In the genomic region with DNA sequence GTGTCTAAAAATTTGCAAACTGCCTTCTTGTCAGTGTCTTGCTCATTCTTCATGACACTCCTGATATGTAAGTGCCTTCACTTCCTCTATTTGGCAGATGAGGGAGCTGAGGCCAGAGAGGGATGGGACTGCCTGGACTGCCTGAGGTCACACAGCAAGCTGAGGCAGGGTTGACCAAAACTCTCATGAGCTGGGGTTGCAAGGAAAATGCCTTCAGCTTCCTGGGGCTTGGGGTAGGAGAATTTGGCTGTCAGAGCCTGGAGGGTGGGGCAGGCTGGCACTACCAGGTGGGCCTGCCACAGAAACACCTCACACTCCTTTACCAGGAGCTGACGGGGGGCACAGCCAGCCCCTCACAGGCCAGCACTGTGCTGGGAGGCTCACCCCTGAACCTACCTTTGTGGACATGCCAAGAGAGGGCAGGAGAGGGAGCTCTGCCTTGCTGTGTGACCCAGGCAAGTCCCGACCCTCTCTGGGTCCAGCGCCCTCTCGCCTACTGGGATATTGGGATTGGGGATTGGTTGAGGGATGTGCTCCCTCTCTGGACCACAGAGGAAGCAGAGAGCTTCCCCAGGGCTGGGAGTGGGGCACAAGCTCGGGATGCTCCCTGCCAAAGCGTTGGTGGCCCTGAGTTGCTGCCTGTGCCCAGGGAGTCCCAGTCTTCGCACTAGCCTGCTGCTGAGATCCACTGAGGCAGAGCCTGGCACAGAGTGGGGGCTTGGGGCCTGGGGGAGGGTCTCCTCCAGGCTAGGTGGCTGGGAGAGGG, we compare ENCODE assay signal across 13 cellular contexts. TPM values are rescaled to one million over a fixed set of nuclear protein-coding genes. Genes with fewer than 3 reads are reported as not detected.
DNase-seq lines count a peak whose midpoint lies in the region; ATAC-seq, FAIRE-seq and TF ChIP-seq lines count a peak whose summit lies in the region.
"Had no signal": no experiment of that assay in that cellular context is flagged by ENCODE, and none has a peak within 500 bp of the region (broad histone marks: within the 10 kb centered on the region; RNA-seq: fewer than 3 reads in every experiment).

No MANE protein-coding gene starts in this region.

- peak; percentile 17 for DNase-seq in activated T-cell treated with anti-CD3 and anti-CD28 coated beads, Interleukin-2, amount 50 U/mL, for 24 hours
- DNase-seq in activated T-cell treated with anti-CD3 and anti-CD28 coated beads, Interleukin-2, amount 50 U/mL, for 72 hours: no peak
- DNase-seq in NB4 (ENCODE audit: low read depth): peak; percentile 73
- no peak for DNase-seq in H1 (ENCODE audit: low read depth in 1 of 2, low spot score in 2 of 2)
- DNase-seq in stimulated activated naive B cell treated with anti-CD40 and anti-IgM and Interleukin-4, amounts not matched to agents 10 μg/mL and 1 μg/mL and 100 μg/mL, for 72 hours: no peak
- no peak for DNase-seq in GM19239 (ENCODE audit: insufficient read length, low spot score)
- no peak for DNase-seq in mucosa of gallbladder (ENCODE audit: low spot score)
- DNase-seq: brain microvascular endothelial cell, NCI-H1092, NCI-H82, T1000 had no signal

- TF ChIP-seq POLR2A in NB4 (IDR thresholded peaks at IDR 0.05; ENCODE audit: extremely low read depth, insufficient read length) (no peak), H1 (IDR thresholded peaks at IDR 0.05; ENCODE audit: control extremely low read depth in 1 of 2, low read depth in 2 of 2, low read length in 2 of 2) (no peak)

- H3K4me3 ChIP-seq in NB4 (ENCODE audit: low read depth, low read length) (no peak overlapping the region), H1 (ENCODE audit: extremely low read depth in 1 of 4, insufficient read depth in 2 of 4, low read depth in 3 of 4, low read length in 4 of 4) (no peak overlapping the region)

- peaks cover 0 to 15% (median 9%) of the 10 kb centered on the region in 4 experiments; a peak in 5 of 7 replicates for H3K4me1 ChIP-seq in H1 (replicated peaks in 1 of 4; ENCODE audit: control insufficient read depth in 3 of 4, insufficient read depth in 4 of 4, low read length in 3 of 4)

- no peak overlapping the region; a peak in 1 of 7 replicates for H3K9ac ChIP-seq in H1 (replicated peaks in 1 of 4; ENCODE audit: extremely low read depth in 1 of 4, low read depth in 3 of 4, low read length in 3 of 4)

- no peak overlapping the region for H4K5ac ChIP-seq in H1 (ENCODE audit: insufficient read length, low read depth, low read length)

- TF ChIP-seq EP300 in H1 (IDR thresholded peaks at IDR 0.05; ENCODE audit: borderline replicate concordance in 1 of 2, low read depth in 2 of 2, low read length in 2 of 2): no peak

- H3K36me3 Mint-ChIP-seq in activated T-cell treated with anti-CD3 and anti-CD28 coated beads, Interleukin-2, amount 50 U/mL, for 24 hours (ENCODE audit: low read depth): no peaks in the 10 kb centered on the region
- no peaks in the 10 kb centered on the region for H3K36me3 Mint-ChIP-seq in activated T-cell treated with anti-CD3 and anti-CD28 coated beads, Interleukin-2, amount 50 U/mL, for 72 hours (ENCODE audit: insufficient read depth in 2 of 2)
- H3K36me3 Mint-ChIP-seq in stimulated activated naive B cell treated with anti-CD40 and anti-IgM and Interleukin-4, amounts not matched to agents 10 μg/mL and 1 μg/mL and 100 μg/mL, for 72 hours: no peaks in the 10 kb centered on the region

- peaks cover 0 to 5% (median 2%) of the 10 kb centered on the region in 4 experiments; a peak in 4 of 7 replicates for H3K27me3 ChIP-seq in H1 (replicated peaks in 1 of 4; ENCODE audit: control insufficient read depth in 3 of 4, extremely low read depth in 1 of 4, insufficient read depth in 3 of 4, low read length in 3 of 4)

- no peaks in the 10 kb centered on the region for H3K9me3 ChIP-seq in H1 (ENCODE audit: insufficient read depth in 2 of 2, low read depth in 1 of 2, low read length in 1 of 2)

- peak overlapping the region; percentile 49 for H4K91ac ChIP-seq in H1 (replicated peaks; ENCODE audit: insufficient read length, low read length)

- no peaks in the 10 kb centered on the region for H3K4me1 Mint-ChIP-seq in activated T-cell treated with anti-CD3 and anti-CD28 coated beads, Interleukin-2, amount 50 U/mL, for 24 hours (ENCODE audit: low read depth)
- H3K4me1 Mint-ChIP-seq in activated T-cell treated with anti-CD3 and anti-CD28 coated beads, Interleukin-2, amount 50 U/mL, for 72 hours (ENCODE audit: low read depth): no peaks in the 10 kb centered on the region
- peaks cover 24 to 32% of the 10 kb centered on the region in 2 donors for H3K4me1 Mint-ChIP-seq in stimulated activated naive B cell treated with anti-CD40 and anti-IgM and Interleukin-4, amounts not matched to agents 10 μg/mL and 1 μg/mL and 100 μg/mL, for 72 hours

- no peak; a peak in 1 of 4 replicates for TF ChIP-seq RAD21 in H1 (IDR thresholded peaks at IDR 0.05 in 1 of 2, conservative IDR thresholded peaks at IDR 0.05 in 1 of 2; ENCODE audit: low read depth in 2 of 2, low read length in 2 of 2)

- H4K20me1 ChIP-seq in H1 (replicated peaks in 1 of 2; ENCODE audit: control insufficient read depth in 1 of 2, insufficient read depth in 2 of 2, low read length in 2 of 2): peaks cover 0 to 1% of the 10 kb centered on the region in 2 experiments

- H3K23ac ChIP-seq in H1 (ENCODE audit: insufficient read length): no peak overlapping the region

- 0 out of 2 replicates have a peak overlapping the region, but pooled peaks have one; percentile 74 for H2BK15ac ChIP-seq in H1 (ENCODE audit: low read length)

- H3K4me2 ChIP-seq in H1 (ENCODE audit: insufficient read depth in 1 of 2, low read depth in 2 of 2, low read length in 2 of 2): peak overlapping the region in 1 of 2 experiments; percentile 16; a peak in 1 of 4 replicates

- H3K9me3 Mint-ChIP-seq in activated T-cell treated with anti-CD3 and anti-CD28 coated beads, Interleukin-2, amount 50 U/mL, for 24 hours: no peaks in the 10 kb centered on the region
- no peaks in the 10 kb centered on the region for H3K9me3 Mint-ChIP-seq in activated T-cell treated with anti-CD3 and anti-CD28 coated beads, Interleukin-2, amount 50 U/mL, for 72 hours
- H3K9me3 Mint-ChIP-seq in stimulated activated naive B cell treated with anti-CD40 and anti-IgM and Interleukin-4, amounts not matched to agents 10 μg/mL and 1 μg/mL and 100 μg/mL, for 72 hours: no peaks in the 10 kb centered on the region

- peak overlapping the region; percentile 75; the same call in 1 of the 2 replicates for H3K18ac ChIP-seq in H1 (ENCODE audit: extremely low read depth, low read length)

- H3K27ac ChIP-seq in H1 (ENCODE audit: low read depth, low read length): no peak overlapping the region
- H3K27ac ChIP-seq: brain microvascular endothelial cell had no signal

- H3K27me3 Mint-ChIP-seq in activated T-cell treated with anti-CD3 and anti-CD28 coated beads, Interleukin-2, amount 50 U/mL, for 24 hours: peaks cover under 1% of the 10 kb centered on the region
- peaks cover 7% of the 10 kb centered on the region for H3K27me3 Mint-ChIP-seq in activated T-cell treated with anti-CD3 and anti-CD28 coated beads, Interleukin-2, amount 50 U/mL, for 72 hours (ENCODE audit: low read depth)
- peaks cover 22 to 29% of the 10 kb centered on the region in 2 donors for H3K27me3 Mint-ChIP-seq in stimulated activated naive B cell treated with anti-CD40 and anti-IgM and Interleukin-4, amounts not matched to agents 10 μg/mL and 1 μg/mL and 100 μg/mL, for 72 hours

- no peak overlapping the region for H2AFZ ChIP-seq in H1 (ENCODE audit: low read length)

- no peak overlapping the region for H3K27ac Mint-ChIP-seq in activated T-cell treated with anti-CD3 and anti-CD28 coated beads, Interleukin-2, amount 50 U/mL, for 24 hours
- no peak overlapping the region for H3K27ac Mint-ChIP-seq in activated T-cell treated with anti-CD3 and anti-CD28 coated beads, Interleukin-2, amount 50 U/mL, for 72 hours
- no peak overlapping the region for H3K27ac Mint-ChIP-seq in stimulated activated naive B cell treated with anti-CD40 and anti-IgM and Interleukin-4, amounts not matched to agents 10 μg/mL and 1 μg/mL and 100 μg/mL, for 72 hours

- H2AK5ac ChIP-seq in H1 (ENCODE audit: low read depth, low read length): no peak overlapping the region

- H4K8ac ChIP-seq in H1 (ENCODE audit: extremely low read depth, insufficient read depth, low read length): no peak overlapping the region

- H3K14ac ChIP-seq in H1 (ENCODE audit: insufficient read length): no peak overlapping the region

- no peak overlapping the region for H3K4me3 Mint-ChIP-seq in activated T-cell treated with anti-CD3 and anti-CD28 coated beads, Interleukin-2, amount 50 U/mL, for 24 hours
- no peak overlapping the region for H3K4me3 Mint-ChIP-seq in activated T-cell treated with anti-CD3 and anti-CD28 coated beads, Interleukin-2, amount 50 U/mL, for 72 hours
- H3K4me3 Mint-ChIP-seq in stimulated activated naive B cell treated with anti-CD40 and anti-IgM and Interleukin-4, amounts not matched to agents 10 μg/mL and 1 μg/mL and 100 μg/mL, for 72 hours: no peak overlapping the region

- TF ChIP-seq CTCF in NB4 (IDR thresholded peaks at IDR 0.05; ENCODE audit: low read depth, low read length) (no peak), H1 (IDR thresholded peaks at IDR 0.05; ENCODE audit: control extremely low read depth in 1 of 3, insufficient read depth in 1 of 3, low read depth in 1 of 3, low read length in 3 of 3) (peak in 2 of 3 experiments; percentile 1 to 10; a peak in 2 of 4 replicates)

- no peak for ATAC-seq in activated T-cell treated with anti-CD3 and anti-CD28 coated beads, Interleukin-2, amount 50 U/mL, for 72 hours (replicated peaks in 1 of 2)
- ATAC-seq in stimulated activated naive B cell treated with anti-CD40 and anti-IgM and Interleukin-4, amounts not matched to agents 10 μg/mL and 1 μg/mL and 100 μg/mL, for 72 hours (replicated peaks): peak; percentile 71 to 74
- no peak for ATAC-seq in GM21526 (IDR thresholded peaks at IDR 0.05; ENCODE audit: low FRiP score, unreplicated experiment)

- H3K23me2 ChIP-seq in H1 (ENCODE audit: low read depth, low read length): no peaks in the 10 kb centered on the region

- no peak overlapping the region for H3K56ac ChIP-seq in H1 (replicated peaks; ENCODE audit: insufficient read length, low read depth, low read length)

- WGBS in H1 (ENCODE audit: extremely low coverage in 1 of 2, insufficient coverage in 1 of 2, insufficient read length in 1 of 2, insufficient replicate concordance in 2 of 2, low coverage in 1 of 2, low lambda C conversion rate in 2 of 2, missing lambda C conversion rate in 1 of 2), 2 experiments: 84% methylated on average over 7 of the region's 7 CpGs; no CpG with 5 or more reads in 1 of the 2 experiments

- H3K79me2 ChIP-seq in H1 (ENCODE audit: control insufficient read depth in 1 of 2, insufficient read depth in 2 of 2, low read length in 2 of 2): no peaks in the 10 kb centered on the region

- CTCF ChIA-PET in H1 (lab: Charles Lee; ENCODE audit: partially characterized antibody): interaction anchor here (0.6 to 16.5 kb wide), 17 partner anchors 8 to 438 kb away, joined by 3 to 173 read pairs (median 3); no protein-coding TSS in a partner anchor

- H3K4ac ChIP-seq in H1 (replicated peaks; ENCODE audit: insufficient read length, low read depth, low read length): no peak overlapping the region

- FAIRE-seq in H1 (lab: Jason Lieb, UNC) (no peak), GM19239 (lab: Jason Lieb, UNC) (no peak)

- H3K79me1 ChIP-seq in H1 (ENCODE audit: low read depth, low read length): 0 out of 2 replicates have a peak, but pooled peaks cover 3% of the 10 kb centered on the region

- peak overlapping the region; percentile 53; the same call in 1 of the 2 replicates for H2BK12ac ChIP-seq in H1 (ENCODE audit: low read depth, low read length)

- no peak overlapping the region for H2BK120ac ChIP-seq in H1 (replicated peaks; ENCODE audit: low read depth, low read length)

- POLR2A ChIA-PET in H1 (lab: Charles Lee; ENCODE audit: partially characterized antibody): interaction anchor here (1.7 kb wide), 1 partner anchor 27 kb away, joined by 3 read pairs; no protein-coding TSS in a partner anchor

- no peak overlapping the region for H2BK20ac ChIP-seq in H1 (ENCODE audit: low read length)

- H3K36me3 ChIP-seq in H1 (ENCODE audit: control insufficient read depth in 2 of 4, insufficient read depth in 4 of 4, low read length in 3 of 4): no peaks in the 10 kb centered on the region
- H3K36me3 ChIP-seq: brain microvascular endothelial cell had no signal

- H2BK5ac ChIP-seq in H1 (ENCODE audit: low read depth, low read length): peak overlapping the region; percentile 48

RNA-seq across cellular contexts. Expression of a gene that starts 1.9 kb away (rescaled TPM):
- total RNA-seq in activated T-cell treated with anti-CD3 and anti-CD28 coated beads, Interleukin-2, amount 50 U/mL, for 72 hours: not detected
- not detected in 2 replicates for total RNA-seq in H1 (2021; fragmentation: NEBNext Ultra II Directional; extraction: Animal tissue kit (Norgen Biotek cat#: 25700))
- polyA plus RNA-seq in H1 (2011; rRNA removed): 0.15 and 0.20 TPM in 2 replicates
- 0.26 TPM for polyA plus RNA-seq in H1 (2011; cell fraction: cytosol; rRNA removed)
- polyA plus RNA-seq in H1 (2011; cell fraction: nucleus; rRNA removed): 0.13 TPM
- polyA plus RNA-seq in H1 (2012, experiment 1 of 2): 0.09 to 0.11 TPM in 2 of 4 replicates, not detected in the others
- polyA plus RNA-seq in H1 (2012, experiment 2 of 2): not detected
- polyA plus RNA-seq in H1 (2013, experiment 1 of 2): 0.18 TPM
- polyA plus RNA-seq in H1 (2013, experiment 2 of 2): 0.07 TPM
- 0.17 and 0.32 TPM in 2 replicates for polyA minus RNA-seq in H1 (2011; rRNA and poly(A)+ RNA removed)
- polyA minus RNA-seq in H1 (2011; cell fraction: cytosol; rRNA and poly(A)+ RNA removed): not detected
- polyA minus RNA-seq in H1 (2011; cell fraction: nucleus; rRNA and poly(A)+ RNA removed): not detected
- 2.9 TPM for total RNA-seq in mucosa of gallbladder
- polyA plus RNA-seq: neural cell had no signal

RNA-seq across cellular contexts. Expression of a gene that starts 37.8 kb away (rescaled TPM):
- total RNA-seq in activated T-cell treated with anti-CD3 and anti-CD28 coated beads, Interleukin-2, amount 50 U/mL, for 72 hours: under 1 TPM; 0.05 to 0.07 TPM
- total RNA-seq in H1 (2021; fragmentation: NEBNext Ultra II Directional; extraction: Animal tissue kit (Norgen Biotek cat#: 25700)): 12.9 and 14.6 TPM in 2 replicates
- polyA plus RNA-seq in H1 (2011; rRNA removed): 11.3 and 23.4 TPM in 2 replicates
- polyA plus RNA-seq in H1 (2011; cell fraction: cytosol; rRNA removed): 12.4 TPM
- polyA plus RNA-seq in H1 (2011; cell fraction: nucleus; rRNA removed): 65.2 TPM
- polyA plus RNA-seq in H1 (2012, experiment 1 of 2): 5.6 to 10.8 TPM (median 10.0 TPM) in 4 replicates
- 7.7 TPM for polyA plus RNA-seq in H1 (2012, experiment 2 of 2)
- 5.6 TPM for polyA plus RNA-seq in H1 (2013, experiment 1 of 2)
- polyA plus RNA-seq in H1 (2013, experiment 2 of 2): 5.2 TPM
- 15.5 and 17.0 TPM in 2 replicates for polyA minus RNA-seq in H1 (2011; rRNA and poly(A)+ RNA removed)
- polyA minus RNA-seq in H1 (2011; cell fraction: cytosol; rRNA and poly(A)+ RNA removed): 26.9 TPM
- polyA minus RNA-seq in H1 (2011; cell fraction: nucleus; rRNA and poly(A)+ RNA removed): 34.7 TPM
- 69.2 TPM for total RNA-seq in mucosa of gallbladder

RNA-seq across cellular contexts. Expression of a gene that starts 52.2 kb away (rescaled TPM):
- total RNA-seq in activated T-cell treated with anti-CD3 and anti-CD28 coated beads, Interleukin-2, amount 50 U/mL, for 72 hours: not detected
- 1.0 and 1.2 TPM in 2 replicates for total RNA-seq in H1 (2021; fragmentation: NEBNext Ultra II Directional; extraction: Animal tissue kit (Norgen Biotek cat#: 25700))
- 1.5 and 2.6 TPM in 2 replicates for polyA plus RNA-seq in H1 (2011; rRNA removed)
- 1.4 TPM for polyA plus RNA-seq in H1 (2011; cell fraction: cytosol; rRNA removed)
- 1.6 TPM for polyA plus RNA-seq in H1 (2011; cell fraction: nucleus; rRNA removed)
- 0.21 to 0.75 TPM (median 0.57 TPM) in 4 replicates for polyA plus RNA-seq in H1 (2012, experiment 1 of 2)
- polyA plus RNA-seq in H1 (2012, experiment 2 of 2): 0.63 TPM
- 0.93 TPM for polyA plus RNA-seq in H1 (2013, experiment 1 of 2)
- 0.85 TPM for polyA plus RNA-seq in H1 (2013, experiment 2 of 2)
- polyA minus RNA-seq in H1 (2011; rRNA and poly(A)+ RNA removed): 1.4 and 1.5 TPM in 2 replicates
- polyA minus RNA-seq in H1 (2011; cell fraction: cytosol; rRNA and poly(A)+ RNA removed): 0.66 TPM
- polyA minus RNA-seq in H1 (2011; cell fraction: nucleus; rRNA and poly(A)+ RNA removed): 2.7 TPM
- total RNA-seq in mucosa of gallbladder: 12.6 TPM
- polyA plus RNA-seq: neural cell had no signal

Comparison
In these comparisons a context has a peak if more than half of its experiments do, and no peak if none do; other contexts are left out.
1. DNase-seq: peak in activated T-cell treated with anti-CD3 and anti-CD28 coated beads, Interleukin-2, amount 50 U/mL, for 24 hours (single experiment) and NB4 (single experiment); none in activated T-cell treated with anti-CD3 and anti-CD28 coated beads, Interleukin-2, amount 50 U/mL, for 72 hours (0 of 2), H1 (0 of 2), stimulated activated naive B cell treated with anti-CD40 and anti-IgM and Interleukin-4, amounts not matched to agents 10 μg/mL and 1 μg/mL and 100 μg/mL, for 72 hours (single experiment), GM19239 (single experiment) and mucosa of gallbladder (single experiment).
2. ATAC-seq: peak in stimulated activated naive B cell treated with anti-CD40 and anti-IgM and Interleukin-4, amounts not matched to agents 10 μg/mL and 1 μg/mL and 100 μg/mL, for 72 hours (2 of 2); none in activated T-cell treated with anti-CD3 and anti-CD28 coated beads, Interleukin-2, amount 50 U/mL, for 72 hours (0 of 2) and GM21526 (single experiment).
3. RNA of a gene that starts 37.8 kb away (total RNA-seq): 69.2 TPM in mucosa of gallbladder (single experiment) and 12.9 to 14.6 TPM in H1; 0.05 to 0.07 TPM in activated T-cell treated with anti-CD3 and anti-CD28 coated beads, Interleukin-2, amount 50 U/mL, for 72 hours; every median in the first group is over 10 times any median in the second.